13 cellular contexts compared by ENCODE assay signal in genomic region chr6:106450645-106451044, GRCh38.
DNase-seq lines count a peak whose midpoint lies in the region; ATAC-seq and TF ChIP-seq lines count a peak whose summit lies in the region.
"Had no signal": no experiment of that assay in that cellular context is flagged by ENCODE, and none has a peak within 500 bp of the region (broad histone marks: within the 10 kb centered on the region; RNA-seq: fewer than 3 reads in every experiment).

No MANE protein-coding gene starts in this region.

- H3K4me3 ChIP-seq in HL-60 (replicated peaks; ENCODE audit: insufficient read depth, low read length): no peak overlapping the region
- no peak overlapping the region for H3K4me3 ChIP-seq in upper lobe of left lung
- H3K4me3 ChIP-seq in hepatocyte: no peak overlapping the region
- H3K4me3 ChIP-seq: BLaER1, PC-9 had no signal

- WGBS in upper lobe of left lung, 2 donors: 42 to 43% methylated on average over 2 of the region's 2 CpGs
- WGBS in hepatocyte (ENCODE audit: low lambda C conversion rate, missing lambda C conversion rate): 48% methylated on average over 2 of the region's 2 CpGs

- H3K27ac ChIP-seq in HL-60 (replicated peaks): peak overlapping the region; percentile 70
- H3K27ac ChIP-seq in VCaP: peak overlapping the region; percentile 21; the same call in 1 of the 2 replicates
- peak overlapping the region in 3 of 4 donors; percentile 15 to 60 (median 34) for H3K27ac ChIP-seq in upper lobe of left lung
- H3K27ac ChIP-seq in hepatocyte: no peak overlapping the region
- H3K27ac ChIP-seq: BLaER1, PC-9 had no signal

- TF ChIP-seq CTCF in HL-60 (IDR thresholded peaks at IDR 0.05; ENCODE audit: insufficient read depth, low read length): no peak
- TF ChIP-seq CTCF in VCaP (conservative IDR thresholded peaks at IDR 0.05): no peak
- no peak for TF ChIP-seq CTCF in upper lobe of left lung (IDR thresholded peaks at IDR 0.05)
- no peak for TF ChIP-seq CTCF in hepatocyte (IDR thresholded peaks at IDR 0.05; ENCODE audit: poor library complexity)

- no peaks in the 10 kb centered on the region for H4K20me1 ChIP-seq in hepatocyte (ENCODE audit: insufficient read depth, poor library complexity, severe bottlenecking)
- H4K20me1 ChIP-seq: BLaER1 had no signal

- no peak overlapping the region for H2AFZ ChIP-seq in hepatocyte
- H2AFZ ChIP-seq: PC-9 had no signal

- H3K4me1 ChIP-seq in upper lobe of left lung (peaks cover 0 to 5% (median 0%) of the 10 kb centered on the region in 4 donors), hepatocyte (ENCODE audit: insufficient read depth) (no peaks in the 10 kb centered on the region)

- no peaks in the 10 kb centered on the region for H3K79me2 ChIP-seq in hepatocyte

- no peaks in the 10 kb centered on the region for H3K9me2 ChIP-seq in hepatocyte (replicated peaks; ENCODE audit: insufficient read depth)

- H3K27me3 ChIP-seq in HL-60 (ENCODE audit: insufficient read depth, poor library complexity, severe bottlenecking) (no peaks in the 10 kb centered on the region), upper lobe of left lung (no peaks in the 10 kb centered on the region), hepatocyte (no peaks in the 10 kb centered on the region)
- H3K27me3 ChIP-seq: BLaER1 had no signal

- DNase-seq in HL-60 (ENCODE audit: low read depth in 1 of 2, low spot score in 1 of 2): no peak
- peak; percentile 24 for DNase-seq in fibroblast of the conjunctiva (ENCODE audit: low read depth)
- no peak for DNase-seq in upper lobe of left lung
- DNase-seq in hepatocyte (ENCODE audit: low spot score): no peak
- no peak for DNase-seq in dermis blood vessel endothelial cell
- DNase-seq: NCI-H1417 treated with DMSO at 0.1 percent for 48 hours, NCI-H2029, NCI-H510A treated with DMSO at 0.1 percent for 48 hours, PC-9 had no signal

- no peak for TF ChIP-seq POLR2A in upper lobe of left lung (IDR thresholded peaks at IDR 0.05)

- H3K9me3 ChIP-seq in upper lobe of left lung (no peaks in the 10 kb centered on the region), hepatocyte (ENCODE audit: low read depth) (no peaks in the 10 kb centered on the region)
- H3K9me3 ChIP-seq: BLaER1 had no signal

- H3K4me2 ChIP-seq in hepatocyte: no peak overlapping the region
- H3K4me2 ChIP-seq: BLaER1, PC-9 had no signal

- TF ChIP-seq EP300 in upper lobe of left lung (IDR thresholded peaks at IDR 0.05): no peak

- H3K36me3 ChIP-seq in upper lobe of left lung: no peaks in the 10 kb centered on the region
- no peaks in the 10 kb centered on the region for H3K36me3 ChIP-seq in hepatocyte (replicated peaks; ENCODE audit: insufficient read depth, low read depth)
- H3K36me3 ChIP-seq: BLaER1 had no signal

- ATAC-seq in upper lobe of left lung (ENCODE audit: low FRiP score in 2 of 2) (peak in 1 of 2 donors; percentile 19), HG02938 (IDR thresholded peaks at IDR 0.05; ENCODE audit: unreplicated experiment) (no peak)
- ATAC-seq: HepG2 had no signal
